In the genomic region with DNA sequence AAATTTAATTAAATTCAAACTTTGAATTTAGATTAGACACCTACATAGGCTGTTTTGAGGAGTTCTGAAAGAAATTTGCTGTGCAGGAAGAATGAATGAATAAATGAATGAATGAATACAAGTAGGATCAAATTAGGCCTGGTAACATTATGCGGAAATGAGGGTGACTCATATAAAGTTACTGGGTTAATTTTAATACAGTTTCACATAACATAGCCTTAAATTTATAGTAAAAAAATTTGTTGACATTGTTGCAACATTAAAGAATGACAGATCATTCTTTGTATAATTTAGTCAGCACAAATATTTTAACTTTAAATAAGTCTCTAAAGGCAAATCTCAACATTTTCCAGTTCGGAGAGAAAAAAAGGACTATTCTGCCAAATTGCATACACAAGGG, we compare ENCODE assay signal across 31 cellular contexts.
"Had no signal": no experiment of that assay in that cellular context is flagged by ENCODE, and none has a peak within 500 bp of the region (broad histone marks: within the 10 kb centered on the region; RNA-seq: fewer than 3 reads in every experiment).

No MANE protein-coding gene starts in this region.

- H3K4me1 Mint-ChIP-seq: activated B cell treated with CpG ODN at 0.5 μM for 24 hours; activated CD4-positive, alpha-beta T cell treated with anti-CD3 and anti-CD28 coated beads, Interleukin-2, amount 10 ng/mL, durations not matched to agents 24 days and 14 days; activated naive CD8-positive, alpha-beta T cell treated with anti-CD3 and anti-CD28 coated beads for 36 hours; activated T-helper 17 cell treated with anti-CD3 and anti-CD28 coated beads, Interleukin-2, amount 50 U/mL, for 72 hours; brain; central memory CD8-positive, alpha-beta T cell had no signal

- H3K4me3 ChIP-seq: ascending aorta, cardiac muscle cell, colonic mucosa had no signal

- H3K27me3 Mint-ChIP-seq: activated B cell treated with CpG ODN at 0.5 μM for 24 hours; activated CD4-positive, alpha-beta memory T cell treated with anti-CD3 and anti-CD28 coated beads for 36 hours; activated CD4-positive, alpha-beta T cell treated with anti-CD3 and anti-CD28 coated beads, Interleukin-2, amount 10 ng/mL, durations not matched to agents 24 days and 14 days; activated CD8-positive, alpha-beta T cell treated with anti-CD3 and anti-CD28 coated beads for 36 hours; activated naive CD8-positive, alpha-beta T cell treated with anti-CD3 and anti-CD28 coated beads for 36 hours; activated T-cell treated with anti-CD3 and anti-CD28 coated beads, Interleukin-2, amount 50 U/mL, for 24 hours; activated T-helper 17 cell treated with anti-CD3 and anti-CD28 coated beads, Interleukin-2, amount 50 U/mL, for 72 hours; central memory CD8-positive, alpha-beta T cell had no signal

- H3K9me3 Mint-ChIP-seq: activated CD4-positive, alpha-beta T cell treated with anti-CD3 and anti-CD28 coated beads, Interleukin-2, amount 10 ng/mL, durations not matched to agents 24 days and 14 days; activated T-cell treated with anti-CD3 and anti-CD28 coated beads, Interleukin-2, amount 50 U/mL, for 24 hours; activated T-helper 1 cell treated with anti-CD3 and anti-CD28 coated beads, Interleukin-12 subunit alpha, Interleukin-12 subunit beta, Interleukin-2, Interleukin-4 antibody, amounts not matched to agents 30 ng/mL and 10 ng/mL and 1 ng/mL, durations not matched to agents 14 hours and 24 hours and 36 hours; activated T-helper 17 cell treated with anti-CD3 and anti-CD28 coated beads, Interleukin-2, amount 50 U/mL, for 72 hours; T-helper 2 cell treated with Interferon-gamma antibody and Interleukin-4, amounts not matched to agents 5 μg/mL and 100 μg/mL, for 36 hours had no signal

- H3K9me3 ChIP-seq: ascending aorta, colonic mucosa had no signal

- DNase-seq: activated B cell treated with CpG ODN at 0.5 μM for 24 hours; activated CD4-positive, alpha-beta memory T cell treated with anti-CD3 and anti-CD28 coated beads for 36 hours; activated CD4-positive, alpha-beta T cell treated with anti-CD3 and anti-CD28 coated beads for 4 hours; activated CD4-positive, alpha-beta T cell treated with anti-CD3 and anti-CD28 coated beads, Interleukin-2, amount 10 ng/mL, durations not matched to agents 24 days and 14 days; activated CD4-positive, alpha-beta T cell treated with anti-CD3 and anti-CD28 coated beads, Interleukin-2, amount 50 U/mL, for 1 hour; activated CD4-positive, alpha-beta T cell treated with anti-CD3 and anti-CD28 coated beads, Interleukin-2, amount 50 U/mL, for 4 hours; activated CD4-positive, CD25-positive, alpha-beta regulatory T cell treated with anti-CD3 and anti-CD28 coated beads, Interleukin-2, amount 50 U/mL, for 72 hours; activated CD8-positive, alpha-beta memory T cell treated with anti-CD3 and anti-CD28 coated beads, Interleukin-2, amount 50 U/mL, for 48 hours; activated CD8-positive, alpha-beta T cell treated with anti-CD3 and anti-CD28 coated beads for 36 hours; activated effector memory CD4-positive, alpha-beta T cell treated with anti-CD3 and anti-CD28 coated beads, Interleukin-2, amount 50 U/mL, for 16 hours; activated gamma-delta T cell treated with Interleukin-2 at 50 U/mL for 16 hours; activated naive CD4-positive, alpha-beta T cell; activated naive CD4-positive, alpha-beta T cell treated with anti-CD3 and anti-CD28 coated beads for 36 hours; activated naive CD4-positive, alpha-beta T cell treated with anti-CD3 and anti-CD28 coated beads, Interleukin-2, amount 50 U/mL, for 16 hours; activated naive CD8-positive, alpha-beta T cell treated with anti-CD3 and anti-CD28 coated beads for 36 hours; activated T-cell treated with anti-CD3 and anti-CD28 coated beads, Interleukin-2, amount 50 U/mL, for 24 hours; activated T-cell treated with anti-CD3 and anti-CD28 coated beads, Interleukin-2, amount 50 U/mL, for 72 hours; amygdala; cerebellar nuclear complex; colonic mucosa; cortex of kidney; T-helper 2 cell; T-helper 9 cell had no signal

- H3K27ac Mint-ChIP-seq: activated B cell treated with CpG ODN at 0.5 μM for 24 hours; activated CD4-positive, alpha-beta memory T cell treated with anti-CD3 and anti-CD28 coated beads for 36 hours; activated CD4-positive, alpha-beta T cell treated with anti-CD3 and anti-CD28 coated beads, Interleukin-2, amount 10 ng/mL, durations not matched to agents 24 days and 14 days; activated CD8-positive, alpha-beta T cell treated with anti-CD3 and anti-CD28 coated beads for 36 hours; activated naive CD4-positive, alpha-beta T cell treated with anti-CD3 and anti-CD28 coated beads for 36 hours; activated naive CD4-positive, alpha-beta T cell treated with anti-CD3 and anti-CD28 coated beads, Interleukin-2, amount 50 U/mL, for 72 hours; activated naive CD8-positive, alpha-beta T cell treated with anti-CD3 and anti-CD28 coated beads for 36 hours; activated T-cell treated with anti-CD3 and anti-CD28 coated beads, Interleukin-2, amount 50 U/mL, for 24 hours; activated T-cell treated with anti-CD3 and anti-CD28 coated beads, Interleukin-2, amount 50 U/mL, for 72 hours; activated T-helper 1 cell treated with anti-CD3 and anti-CD28 coated beads, Interleukin-12 subunit alpha, Interleukin-12 subunit beta, Interleukin-2, Interleukin-4 antibody, amounts not matched to agents 30 ng/mL and 10 ng/mL and 1 ng/mL, durations not matched to agents 14 hours and 24 hours and 36 hours; activated T-helper 17 cell treated with anti-CD3 and anti-CD28 coated beads, Interleukin-2, amount 50 U/mL, for 72 hours; T-helper 2 cell treated with Interferon-gamma antibody and Interleukin-4, amounts not matched to agents 5 μg/mL and 100 μg/mL, for 36 hours had no signal

- H3K36me3 ChIP-seq: ascending aorta, cardiac muscle cell, colonic mucosa had no signal

- H3K4me1 ChIP-seq: ascending aorta, colonic mucosa had no signal

- H3K36me3 Mint-ChIP-seq: activated CD4-positive, alpha-beta memory T cell treated with anti-CD3 and anti-CD28 coated beads for 36 hours; activated naive CD8-positive, alpha-beta T cell treated with anti-CD3 and anti-CD28 coated beads for 36 hours; brain had no signal

- ATAC-seq: activated CD8-positive, alpha-beta T cell treated with anti-CD3 and anti-CD28 coated beads for 36 hours; activated naive CD4-positive, alpha-beta T cell treated with anti-CD3 and anti-CD28 coated beads, Interleukin-2, amount 50 U/mL, for 72 hours; activated T-cell treated with anti-CD3 and anti-CD28 coated beads, Interleukin-2, amount 50 U/mL, for 72 hours; activated T-helper 17 cell treated with anti-CD3 and anti-CD28 coated beads, Interleukin-2, amount 50 U/mL, for 72 hours had no signal

- H3K4me3 Mint-ChIP-seq: activated B cell treated with CpG ODN at 0.5 μM for 24 hours; activated CD4-positive, alpha-beta memory T cell treated with anti-CD3 and anti-CD28 coated beads for 36 hours; activated CD4-positive, alpha-beta T cell treated with anti-CD3 and anti-CD28 coated beads, Interleukin-2, amount 10 ng/mL, durations not matched to agents 24 days and 14 days; activated CD8-positive, alpha-beta T cell treated with anti-CD3 and anti-CD28 coated beads for 36 hours; activated naive CD4-positive, alpha-beta T cell treated with anti-CD3 and anti-CD28 coated beads for 36 hours; activated naive CD8-positive, alpha-beta T cell treated with anti-CD3 and anti-CD28 coated beads for 36 hours; activated T-cell treated with anti-CD3 and anti-CD28 coated beads, Interleukin-2, amount 50 U/mL, for 24 hours; activated T-cell treated with anti-CD3 and anti-CD28 coated beads, Interleukin-2, amount 50 U/mL, for 72 hours; activated T-helper 1 cell treated with anti-CD3 and anti-CD28 coated beads, Interleukin-12 subunit alpha, Interleukin-12 subunit beta, Interleukin-2, Interleukin-4 antibody, amounts not matched to agents 30 ng/mL and 10 ng/mL and 1 ng/mL, durations not matched to agents 14 hours and 24 hours and 36 hours; activated T-helper 17 cell treated with anti-CD3 and anti-CD28 coated beads, Interleukin-2, amount 50 U/mL, for 72 hours; brain; central memory CD8-positive, alpha-beta T cell; T-helper 2 cell treated with Interferon-gamma antibody and Interleukin-4, amounts not matched to agents 5 μg/mL and 100 μg/mL, for 36 hours had no signal

- H3K27me3 ChIP-seq: ascending aorta, cardiac muscle cell, colonic mucosa had no signal
